In the genomic region with DNA sequence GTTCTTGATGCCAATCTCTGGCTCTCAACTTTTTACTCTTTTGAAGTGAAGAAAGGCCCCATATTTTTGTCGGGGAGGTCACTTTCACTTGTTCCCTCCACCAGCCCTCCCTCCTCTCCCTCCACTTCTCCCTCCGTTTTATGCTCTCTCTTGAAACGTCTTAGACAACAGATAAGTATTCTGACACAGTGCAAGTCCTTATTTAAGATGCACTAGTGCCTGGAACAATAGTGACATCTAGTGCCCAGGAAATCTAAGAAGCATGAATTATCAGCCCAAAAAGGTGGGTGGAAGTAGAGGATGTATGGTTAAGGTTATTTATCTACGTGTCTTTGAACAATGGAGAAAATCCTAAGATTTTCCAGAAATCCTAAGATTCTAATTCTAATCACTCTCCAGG, we compare ENCODE assay signal across 8 cellular contexts. TPM values are rescaled to one million over a fixed set of nuclear protein-coding genes. Genes with fewer than 3 reads are reported as not detected.
A peak's percentile ranks its signal among the peaks of the same experiment; 100 is the strongest.
DNase-seq lines count a peak whose midpoint lies in the region; ATAC-seq and TF ChIP-seq lines count a peak whose summit lies in the region.

No MANE protein-coding gene starts in this region.

- H3K27ac ChIP-seq in osteoblast (ENCODE audit: low read depth, low read length) = no peak overlapping the region

- H3K4me1 ChIP-seq in osteoblast (ENCODE audit: insufficient read depth, low read length) = no peaks in the 10 kb centered on the region

- H3K27me3 ChIP-seq in osteoblast (ENCODE audit: insufficient read depth, low read length) = no peaks in the 10 kb centered on the region

- no peak overlapping the region for H2AFZ ChIP-seq in osteoblast (ENCODE audit: low read length)

- no peaks in the 10 kb centered on the region for H3K27me3 Mint-ChIP-seq in T-cell

- DNase-seq in NCI-H146 (lab: John Stamatoyannopoulos, UW) (peak; percentile 19), NCI-H146 treated with DMSO at 0.1 percent for 48 hours (lab: John Stamatoyannopoulos, UW; ENCODE audit: unreplicated experiment) (no peak), HT-29 (ENCODE audit: low spot score) (peak; percentile 74), T-cell (peak in 12 of 34 experiments; percentile 5 to 44 (median 20)), fibroblast of pulmonary artery (ENCODE audit: low read depth) (peak; percentile 90), osteoblast (ENCODE audit: insufficient read length, low spot score, missing footprints) (peak; percentile 83), LoVo (ENCODE audit: low spot score) (no peak)
- no peak for DNase-seq in stimulated activated CD4-positive, alpha-beta T cell treated with anti-CD3 and anti-CD28 coated beads, Interleukin-1b, Interleukin-23, amount 100 ng/mL, for 48 hours

- H3K36me3 ChIP-seq in osteoblast (ENCODE audit: insufficient read depth, low read length) = peaks cover 57% of the 10 kb centered on the region

- POLR2A ChIA-PET in T-cell (lab: Charles Lee) = interaction anchor here in 1 of 2 donors (0.7 kb wide), 1 partner anchor 860 kb away, joined by 3 read pairs; no protein-coding TSS in a partner anchor

- CTCF ChIA-PET in T-cell (lab: Charles Lee) = interaction anchor here in 1 of 2 donors (0.6 to 1.7 kb wide), 4 partner anchors 75 to 560 kb away, joined by 3 to 6 read pairs (median 3); partner anchors contain the start of genes CPNE2 and MT2A

- no peak overlapping the region for H3K4me2 ChIP-seq in osteoblast (ENCODE audit: insufficient read depth, low read length)

- no peaks in the 10 kb centered on the region for H3K79me2 ChIP-seq in osteoblast (ENCODE audit: insufficient read depth, low read length)

- H3K27ac Mint-ChIP-seq in T-cell = no peak overlapping the region

- no peaks in the 10 kb centered on the region for H3K9me3 Mint-ChIP-seq in T-cell

- TF ChIP-seq CTCF in fibroblast of pulmonary artery (IDR thresholded peaks at IDR 0.05; ENCODE audit: low read length, missing control alignments) (peak; percentile 80), osteoblast (IDR thresholded peaks at IDR 0.05; ENCODE audit: extremely low read depth, low read depth, low read length) (peak; percentile 75)

- H4K20me1 ChIP-seq in osteoblast (ENCODE audit: insufficient read depth, low read length) = peaks cover 3% of the 10 kb centered on the region

- peaks cover 12 to 13% (median 12%) of the 10 kb centered on the region in 3 donors for H3K4me1 Mint-ChIP-seq in T-cell

- no peak overlapping the region for H3K4me3 Mint-ChIP-seq in T-cell

- no peaks in the 10 kb centered on the region for H3K9me3 ChIP-seq in osteoblast (ENCODE audit: low read depth, low read length)

- H3K36me3 Mint-ChIP-seq in T-cell = peaks cover 53% of the 10 kb centered on the region

- H3K4me3 ChIP-seq in fibroblast of pulmonary artery (replicated peaks; ENCODE audit: low read depth, low read length) (no peak overlapping the region), osteoblast (ENCODE audit: insufficient read depth, low read length) (no peak overlapping the region)

- ATAC-seq in T-cell (replicated peaks in 1 of 4) = peak; percentile 71 to 95 (median 87)

RNA-seq across cellular contexts. Expression of gene PSME3IP1, which starts 17.9 kb away (rescaled TPM):
- total RNA-seq in HT-29 (2014; rRNA removed; shearing (Covaris generic)) = 41.7 and 54.5 TPM in 2 replicates
- total RNA-seq in T-cell (100 to 1,000 TPM; 132 to 145 (median 144) TPM), osteoblast (53.9 and 70.2 TPM in 2 replicates)

RNA-seq across cellular contexts. Expression of gene RSPRY1, which starts 18.2 kb away (rescaled TPM):
- 20.7 and 21.3 TPM in 2 replicates for total RNA-seq in HT-29 (2014; rRNA removed; shearing (Covaris generic))
- total RNA-seq in T-cell (10 to 100 TPM; 25.0 to 32.0 (median 28.2) TPM), osteoblast (51.6 and 57.2 TPM in 2 replicates)

Comparison
In these comparisons a context has a peak if more than half of its experiments do, and no peak if none do; other contexts are left out.
1. DNase-seq: peak in NCI-H146 (single experiment), HT-29 (single experiment), fibroblast of pulmonary artery (single experiment) and osteoblast (single experiment); none in NCI-H146 treated with DMSO at 0.1 percent for 48 hours (single experiment), LoVo (single experiment) and stimulated activated CD4-positive, alpha-beta T cell treated with anti-CD3 and anti-CD28 coated beads, Interleukin-1b, Interleukin-23, amount 100 ng/mL, for 48 hours (single experiment).